9 cellular contexts compared by ENCODE assay signal in genomic region chr7:151311294-151311864, GRCh38. TPM values are rescaled to one million over a fixed set of nuclear protein-coding genes. Genes with fewer than 3 reads are reported as not detected.
DNase-seq lines count a peak whose midpoint lies in the region; ATAC-seq, FAIRE-seq and TF ChIP-seq lines count a peak whose summit lies in the region.
"Had no signal": no experiment of that assay in that cellular context is flagged by ENCODE, and none has a peak within 500 bp of the region (broad histone marks: within the 10 kb centered on the region; RNA-seq: fewer than 3 reads in every experiment).

No MANE protein-coding gene starts in this region.

- no peak for TF ChIP-seq POLR2A in H1 (IDR thresholded peaks at IDR 0.05; ENCODE audit: control extremely low read depth in 1 of 2, low read depth in 2 of 2, low read length in 2 of 2)

- no peak overlapping the region for H4K8ac ChIP-seq in H1 (ENCODE audit: extremely low read depth, insufficient read depth, low read length)

- ATAC-seq in HG03432 (IDR thresholded peaks at IDR 0.05; ENCODE audit: unreplicated experiment) (no peak), psoas muscle (no peak), HG03520 (IDR thresholded peaks at IDR 0.05; ENCODE audit: unreplicated experiment) (no peak)

- no peak overlapping the region for H2BK120ac ChIP-seq in H1 (replicated peaks; ENCODE audit: low read depth, low read length)

- H3K56ac ChIP-seq in H1 (replicated peaks; ENCODE audit: insufficient read length, low read depth, low read length), result no peak overlapping the region

- POLR2A ChIA-PET in AG04450 (lab: Yijun Ruan, JAX), result interaction anchor here (0.6 kb wide), 1 partner anchor 116 kb away, joined by 6 read pairs; no protein-coding TSS in a partner anchor
- POLR2A ChIA-PET in H1 (lab: Charles Lee; ENCODE audit: partially characterized antibody), result interaction anchor here (0.9 kb wide), 1 partner anchor 112 kb away, joined by 3 read pairs; no protein-coding TSS in a partner anchor

- H3K18ac ChIP-seq in H1 (ENCODE audit: extremely low read depth, low read length), result no peak overlapping the region

- no peak overlapping the region for H4K5ac ChIP-seq in H1 (ENCODE audit: insufficient read length, low read depth, low read length)

- no peak overlapping the region for H2AFZ ChIP-seq in H1 (ENCODE audit: low read length)

- no peaks in the 10 kb centered on the region for H3K79me2 ChIP-seq in H1 (ENCODE audit: control insufficient read depth in 1 of 2, insufficient read depth in 2 of 2, low read length in 2 of 2)

- H3K23ac ChIP-seq in H1 (ENCODE audit: insufficient read length), result no peak overlapping the region

- H3K4me2 ChIP-seq in H1 (ENCODE audit: insufficient read depth in 1 of 2, low read depth in 2 of 2, low read length in 2 of 2), result no peak overlapping the region

- CTCF ChIA-PET in AG04450 (lab: Charles Lee), result interaction anchor here (1.0 to 2.8 kb wide), 9 partner anchors 9 to 447 kb away, joined by 3 to 10 read pairs (median 5); no protein-coding TSS in a partner anchor
- CTCF ChIA-PET in H1 (lab: Charles Lee; ENCODE audit: partially characterized antibody), result interaction anchor here (0.6 to 3.9 kb wide), 27 partner anchors 10 to 185 kb away, joined by 3 to 51 read pairs (median 4); partner anchors contain the start of gene NUB1

- H3K36me3 ChIP-seq in H1 (ENCODE audit: control insufficient read depth in 2 of 4, insufficient read depth in 4 of 4, low read length in 3 of 4) (no peaks in the 10 kb centered on the region), psoas muscle (ENCODE audit: insufficient read depth in 1 of 2, low read depth in 1 of 2) (no peaks in the 10 kb centered on the region)

- H3K27ac ChIP-seq in AG04450 (ENCODE audit: low read depth, low read length), result no peak overlapping the region
- no peak overlapping the region for H3K27ac ChIP-seq in H1 (ENCODE audit: low read depth, low read length)
- no peak overlapping the region for H3K27ac ChIP-seq in psoas muscle

- H3K14ac ChIP-seq in H1 (ENCODE audit: insufficient read length), result no peak overlapping the region

- no peak for FAIRE-seq in H1 (lab: Jason Lieb, UNC)
- FAIRE-seq: colon had no signal

- peaks cover 0 to 9% of the 10 kb centered on the region in 2 experiments for H4K20me1 ChIP-seq in H1 (replicated peaks in 1 of 2; ENCODE audit: control insufficient read depth in 1 of 2, insufficient read depth in 2 of 2, low read length in 2 of 2)

- no peaks in the 10 kb centered on the region for H3K4me1 ChIP-seq in H1 (replicated peaks in 1 of 4; ENCODE audit: control insufficient read depth in 3 of 4, insufficient read depth in 4 of 4, low read length in 3 of 4)
- no peaks in the 10 kb centered on the region for H3K4me1 ChIP-seq in psoas muscle

- no peak overlapping the region for H2BK15ac ChIP-seq in H1 (ENCODE audit: low read length)

- H2AK5ac ChIP-seq in H1 (ENCODE audit: low read depth, low read length), result no peak overlapping the region

- H2BK5ac ChIP-seq in H1 (ENCODE audit: low read depth, low read length), result no peak overlapping the region

- 71% methylated on average over 6 of the region's 6 CpGs; no CpG with 5 or more reads in 1 of the 2 experiments for WGBS in H1 (ENCODE audit: extremely low coverage in 1 of 2, insufficient coverage in 1 of 2, insufficient read length in 1 of 2, insufficient replicate concordance in 2 of 2, low coverage in 1 of 2, low lambda C conversion rate in 2 of 2, missing lambda C conversion rate in 1 of 2), 2 experiments
- 64 to 68% (median 67%) methylated on average over 6 of the region's 6 CpGs for WGBS in psoas muscle, 3 donors

- H3K4me3 ChIP-seq in AG04450 (ENCODE audit: low read depth, low read length) (no peak overlapping the region), H1 (ENCODE audit: extremely low read depth in 1 of 4, insufficient read depth in 2 of 4, low read depth in 3 of 4, low read length in 4 of 4) (no peak overlapping the region), psoas muscle (no peak overlapping the region)

- H3K9me3 ChIP-seq in AG04450 (ENCODE audit: control insufficient read depth, insufficient read depth, low read length), result peaks cover 8% of the 10 kb centered on the region
- H3K9me3 ChIP-seq in H1 (ENCODE audit: insufficient read depth in 2 of 2, low read depth in 1 of 2, low read length in 1 of 2), result peaks cover 12 to 13% of the 10 kb centered on the region in 2 experiments
- H3K9me3 ChIP-seq in psoas muscle, result peaks cover 5% of the 10 kb centered on the region

- H2BK20ac ChIP-seq in H1 (ENCODE audit: low read length), result no peak overlapping the region

- TF ChIP-seq RAD21 in H1 (IDR thresholded peaks at IDR 0.05 in 1 of 2, conservative IDR thresholded peaks at IDR 0.05 in 1 of 2; ENCODE audit: low read depth in 2 of 2, low read length in 2 of 2), result peak; percentile 39 to 53

- no peak overlapping the region for H4K91ac ChIP-seq in H1 (replicated peaks; ENCODE audit: insufficient read length, low read length)

- no peak for DNase-seq in AG04450 (ENCODE audit: low read depth, low spot score)
- DNase-seq in ELF-1 (ENCODE audit: low read depth, low spot score), result peak; percentile 48
- peak; percentile 81 for DNase-seq in NCI-H69 (lab: John Stamatoyannopoulos, UW)
- no peak for DNase-seq in H1 (ENCODE audit: low read depth in 1 of 2, low spot score in 2 of 2)
- no peak for DNase-seq in NCI-H1436 (lab: John Stamatoyannopoulos, UW)
- DNase-seq in psoas muscle, result no peak

- H2BK12ac ChIP-seq in H1 (ENCODE audit: low read depth, low read length), result no peak overlapping the region

- TF ChIP-seq EP300 in H1 (IDR thresholded peaks at IDR 0.05; ENCODE audit: borderline replicate concordance in 1 of 2, low read depth in 2 of 2, low read length in 2 of 2), result no peak

- peaks cover 13% of the 10 kb centered on the region; the same call in 1 of the 2 replicates for H3K23me2 ChIP-seq in H1 (ENCODE audit: low read depth, low read length)

- H3K27me3 ChIP-seq in AG04450 (ENCODE audit: control insufficient read depth, insufficient read depth, low read length) (peaks cover 3% of the 10 kb centered on the region), H1 (replicated peaks in 1 of 4; ENCODE audit: control insufficient read depth in 3 of 4, extremely low read depth in 1 of 4, insufficient read depth in 3 of 4, low read length in 3 of 4) (no peaks in the 10 kb centered on the region), psoas muscle (ENCODE audit: insufficient read depth in 3 of 3, low read length in 2 of 3) (peaks cover 0 to 8% (median 1%) of the 10 kb centered on the region in 3 donors)

- H3K9ac ChIP-seq in H1 (replicated peaks in 1 of 4; ENCODE audit: extremely low read depth in 1 of 4, low read depth in 3 of 4, low read length in 3 of 4), result no peak overlapping the region

- no peaks in the 10 kb centered on the region for H3K79me1 ChIP-seq in H1 (ENCODE audit: low read depth, low read length)

- H3K4ac ChIP-seq in H1 (replicated peaks; ENCODE audit: insufficient read length, low read depth, low read length), result no peak overlapping the region

- TF ChIP-seq CTCF in AG04450 (IDR thresholded peaks at IDR 0.05; ENCODE audit: low read depth, low read length) (peak; percentile 11; the same call in 1 of the 2 replicates), H1 (IDR thresholded peaks at IDR 0.05; ENCODE audit: control extremely low read depth in 1 of 3, insufficient read depth in 1 of 3, low read depth in 1 of 3, low read length in 3 of 3) (peak; percentile 53 to 70 (median 54)), psoas muscle (IDR thresholded peaks at IDR 0.05) (no peak)

- intact Hi-C loops in psoas muscle (cut with DNase I), result no loop called here

TF ChIP-seq in H1, 55 proteins besides CTCF, POLR2A, EP300 and RAD21:
- TF ChIP-seq TCF12 (IDR thresholded peaks at IDR 0.05; ENCODE audit: low read depth, low read length) (peak; percentile 71; the same call in 1 of the 2 replicates), SIRT6 (IDR thresholded peaks at IDR 0.05; ENCODE audit: low read length) (no peak), NANOG (IDR thresholded peaks at IDR 0.05; ENCODE audit: insufficient read depth, low read depth, low read length, poor library complexity, severe bottlenecking) (no peak), KDM1A (IDR thresholded peaks at IDR 0.05; ENCODE audit: borderline replicate concordance, low read length) (peak; percentile 32; the same call in 1 of the 2 replicates)
- TF ChIP-seq, protein P1, sequence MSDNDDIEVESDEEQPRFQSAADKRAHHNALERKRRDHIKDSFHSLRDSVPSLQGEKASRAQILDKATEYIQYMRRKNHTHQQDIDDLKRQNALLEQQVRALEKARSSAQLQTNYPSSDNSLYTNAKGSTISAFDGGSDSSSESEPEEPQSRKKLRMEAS (IDR thresholded peaks at IDR 0.05), result 0 out of 2 replicates have a peak, but pooled peaks have one; percentile 15

RNA-seq across cellular contexts. Expression of gene NUB1, which starts 30.2 kb away (rescaled TPM):
- 42.7 and 64.1 TPM in 2 replicates for polyA plus RNA-seq in AG04450 (2011; rRNA removed)
- 23.9 and 30.9 TPM in 2 replicates for polyA minus RNA-seq in AG04450 (2011; rRNA and poly(A)+ RNA removed)
- total RNA-seq in H1 (2021; fragmentation: NEBNext Ultra II Directional; extraction: Animal tissue kit (Norgen Biotek cat#: 25700)), result 37.7 and 43.5 TPM in 2 replicates
- 20.5 and 22.1 TPM in 2 replicates for polyA plus RNA-seq in H1 (2011; rRNA removed)
- polyA plus RNA-seq in H1 (2011; cell fraction: cytosol; rRNA removed), result 26.7 TPM
- 28.6 TPM for polyA plus RNA-seq in H1 (2011; cell fraction: nucleus; rRNA removed)
- polyA plus RNA-seq in H1 (2012, experiment 1 of 2), result 26.1 to 56.9 TPM (median 28.7 TPM) in 4 replicates
- 8.2 TPM for polyA plus RNA-seq in H1 (2012, experiment 2 of 2)
- polyA plus RNA-seq in H1 (2013, experiment 1 of 2), result 42.6 TPM
- 43.8 TPM for polyA plus RNA-seq in H1 (2013, experiment 2 of 2)
- polyA minus RNA-seq in H1 (2011; rRNA and poly(A)+ RNA removed), result 21.8 and 23.6 TPM in 2 replicates
- 16.0 TPM for polyA minus RNA-seq in H1 (2011; cell fraction: cytosol; rRNA and poly(A)+ RNA removed)
- 21.4 TPM for polyA minus RNA-seq in H1 (2011; cell fraction: nucleus; rRNA and poly(A)+ RNA removed)
- total RNA-seq in psoas muscle, result 10 to 100 TPM; 38.2 to 56.2 (median 50.0) TPM
- polyA plus RNA-seq in psoas muscle, result 10 to 100 TPM; 23.6 to 46.6 (median 33.2) TPM

Comparison
In these comparisons a context has a peak if more than half of its experiments do, and no peak if none do; other contexts are left out.
1. DNase-seq: peak in ELF-1 (single experiment) and NCI-H69 (single experiment); none in AG04450 (single experiment), H1 (0 of 2), NCI-H1436 (single experiment) and psoas muscle (0 of 2).